In the genomic region with DNA sequence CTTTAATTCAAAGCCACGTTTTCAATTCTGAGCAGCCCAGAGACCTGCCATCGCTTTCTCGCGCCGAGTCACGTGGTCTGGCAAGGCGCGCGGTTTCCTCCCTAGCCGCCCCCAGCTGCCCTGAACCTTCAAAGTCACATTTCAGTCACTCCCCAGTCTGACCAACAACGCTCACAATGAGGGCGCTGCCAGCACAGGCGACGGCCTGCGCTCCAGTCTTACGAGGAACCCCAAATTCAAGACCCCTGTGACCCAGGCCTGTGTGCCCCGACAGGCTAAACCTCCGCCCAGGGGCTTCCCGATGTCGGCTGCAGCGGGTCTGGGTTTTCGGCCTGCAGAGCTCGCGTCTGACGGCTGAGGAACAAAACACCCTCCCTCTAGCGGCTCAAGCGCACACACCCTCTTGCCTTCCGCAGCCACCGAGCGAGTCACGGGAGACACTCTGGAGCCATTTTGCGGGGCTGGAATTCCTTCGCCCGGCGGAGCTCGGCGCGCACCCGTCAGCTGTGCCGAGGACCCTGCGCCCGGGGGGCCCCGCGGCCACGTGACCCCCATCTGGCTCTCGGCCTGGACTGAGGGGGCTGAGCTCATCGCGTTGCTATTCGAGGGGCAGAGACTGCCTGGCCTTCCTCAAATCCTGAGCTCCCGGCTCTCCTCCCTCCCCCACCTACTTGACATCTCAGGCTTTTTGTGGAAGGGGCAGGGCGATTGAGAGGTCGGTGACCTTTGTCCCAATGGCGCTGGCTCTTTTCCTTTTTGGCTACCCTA, we compare ENCODE assay signal across 8 cellular contexts.
DNase-seq lines count a peak whose midpoint lies in the region; ATAC-seq and TF ChIP-seq lines count a peak whose summit lies in the region.

No MANE protein-coding gene starts in this region.

- H3K27me3 Mint-ChIP-seq in T-cell (no peaks in the 10 kb centered on the region), type B pancreatic cell (no peaks in the 10 kb centered on the region)

- CTCF ChIA-PET in T-cell (lab: Charles Lee): interaction anchor here (0.5 to 1.6 kb wide), 8 partner anchors 19 to 1311 kb away, joined by 3 to 12 read pairs (median 4); no protein-coding TSS in a partner anchor

- peaks cover 37 to 38% (median 38%) of the 10 kb centered on the region in 3 donors for H3K4me1 Mint-ChIP-seq in T-cell
- peaks cover 30% of the 10 kb centered on the region for H3K4me1 Mint-ChIP-seq in type B pancreatic cell (ENCODE audit: unreplicated experiment)

- ATAC-seq in GM21717 (IDR thresholded peaks at IDR 0.05; ENCODE audit: unreplicated experiment) (peak; percentile 93), T-cell (replicated peaks in 1 of 4) (peak; percentile 80 to 89 (median 84)), left ventricle myocardium superior (peak; percentile 87)

- peaks cover 12% of the 10 kb centered on the region for H3K36me3 Mint-ChIP-seq in T-cell
- peaks cover 22% of the 10 kb centered on the region for H3K36me3 Mint-ChIP-seq in type B pancreatic cell

- DNase-seq in DMS53 treated with DMSO at 0.1 percent for 48 hours (lab: John Stamatoyannopoulos, UW; ENCODE audit: unreplicated experiment) (peak; percentile 85), LHCN-M2 (ENCODE audit: low read depth) (peak; percentile 94), T-cell (peak; percentile 28 to 76 (median 61)), amniotic epithelial cell (ENCODE audit: low read depth) (peak; percentile 95), left ventricle myocardium superior (peak; percentile 93), posterior vena cava (ENCODE audit: low spot score) (peak; percentile 95), type B pancreatic cell (ENCODE audit: extremely low spot score, unreplicated experiment) (peak; percentile 90)

- POLR2A ChIA-PET in T-cell (lab: Charles Lee): interaction anchor here (0.6 to 1.2 kb wide), 4 partner anchors 21 to 647 kb away, joined by 3 to 4 read pairs (median 3); no protein-coding TSS in a partner anchor

- peak overlapping the region; percentile 83 to 91 for H3K27ac Mint-ChIP-seq in T-cell
- H3K27ac Mint-ChIP-seq in type B pancreatic cell: peak overlapping the region; percentile 99

- intact Hi-C loops in left ventricle myocardium superior (cut with micrococcal nuclease) (no loop called here), posterior vena cava (cut with DNase I) (no loop called here)

- peak; percentile 82 for TF ChIP-seq CTCF in type B pancreatic cell (conservative IDR thresholded peaks at IDR 0.05)

- H3K9me3 Mint-ChIP-seq in T-cell: no peaks in the 10 kb centered on the region
- no peaks in the 10 kb centered on the region for H3K9me3 Mint-ChIP-seq in type B pancreatic cell

- peak overlapping the region; percentile 79 to 87 (median 81) for H3K4me3 Mint-ChIP-seq in T-cell
- peak overlapping the region; percentile 89 for H3K4me3 Mint-ChIP-seq in type B pancreatic cell

Comparison
In these comparisons a context has a peak if more than half of its experiments do, and no peak if none do; other contexts are left out.
1. Peak in every context shown above with its lines: DNase-seq and ATAC-seq.